Comparison of ENCODE assay signal across 10 cellular contexts in genomic region chr14:69093551-69094421, GRCh38. TPM values are rescaled to one million over a fixed set of nuclear protein-coding genes. Genes with fewer than 3 reads are reported as not detected.
DNase-seq lines count a peak whose midpoint lies in the region; ATAC-seq and TF ChIP-seq lines count a peak whose summit lies in the region.
"Had no signal": no experiment of that assay in that cellular context is flagged by ENCODE, and none has a peak within 500 bp of the region (broad histone marks: within the 10 kb centered on the region; RNA-seq: fewer than 3 reads in every experiment).

No MANE protein-coding gene starts in this region.

- no peak for DNase-seq in activated naive CD4-positive, alpha-beta T cell treated with anti-CD3 and anti-CD28 coated beads, Interleukin-2, amount 10 ng/mL, durations not matched to agents 7 days and 5 days
- DNase-seq in activated naive CD4-positive, alpha-beta T cell (lab: John Stamatoyannopoulos, UW), result no peak
- DNase-seq in amygdala (lab: John Stamatoyannopoulos, UW), result peak in 35 of 56 donors; percentile 2 to 74 (median 25)
- peak; percentile 66 for DNase-seq in iris pigment epithelial cell (ENCODE audit: low read depth)
- DNase-seq in thyroid gland, result no peak
- no peak for DNase-seq in lower leg skin (ENCODE audit: low spot score in 2 of 2)
- no peak for DNase-seq in T-helper 1 cell
- DNase-seq: DMS153 had no signal

- CTCF ChIA-PET in activated naive CD4-positive, alpha-beta T cell treated with anti-CD3 and anti-CD28 coated beads, Interleukin-2, amount 10 ng/mL, durations not matched to agents 7 days and 5 days (lab: Charles Lee), result interaction anchor here (0.7 to 7.0 kb wide), 5 partner anchors 8 to 231 kb away, joined by 3 to 36 read pairs (median 6); no protein-coding TSS in a partner anchor

- peaks cover 27% of the 10 kb centered on the region for H3K36me3 Mint-ChIP-seq in activated naive CD4-positive, alpha-beta T cell treated with anti-CD3 and anti-CD28 coated beads, Interleukin-2, amount 10 ng/mL, durations not matched to agents 7 days and 5 days

- no peaks in the 10 kb centered on the region for H3K9me3 Mint-ChIP-seq in activated naive CD4-positive, alpha-beta T cell treated with anti-CD3 and anti-CD28 coated beads, Interleukin-2, amount 10 ng/mL, durations not matched to agents 7 days and 5 days

- no peak for TF ChIP-seq CTCF in thyroid gland (IDR thresholded peaks at IDR 0.05)
- no peak for TF ChIP-seq CTCF in lower leg skin (IDR thresholded peaks at IDR 0.05)

- WGBS in thyroid gland, 2 donors, result 27 to 36% methylated on average over 1 of the region's 1 CpG
- 60 to 63% methylated on average over 1 of the region's 1 CpG for WGBS in lower leg skin, 2 donors

- no peak overlapping the region for H3K4me3 Mint-ChIP-seq in activated naive CD4-positive, alpha-beta T cell treated with anti-CD3 and anti-CD28 coated beads, Interleukin-2, amount 10 ng/mL, durations not matched to agents 7 days and 5 days

- peaks cover 24 to 39% of the 10 kb centered on the region in 2 donors for H3K4me1 ChIP-seq in thyroid gland

- peaks cover 9% of the 10 kb centered on the region for H3K4me1 Mint-ChIP-seq in activated naive CD4-positive, alpha-beta T cell treated with anti-CD3 and anti-CD28 coated beads, Interleukin-2, amount 10 ng/mL, durations not matched to agents 7 days and 5 days

- no peak overlapping the region for H3K4me3 ChIP-seq in thyroid gland (replicated peaks in 1 of 3)
- no peak overlapping the region for H3K4me3 ChIP-seq in lower leg skin (ENCODE audit: low read depth, poor library complexity, severe bottlenecking)
- H3K4me3 ChIP-seq: lung had no signal

- H3K27ac ChIP-seq in thyroid gland, result peak overlapping the region; percentile 21 to 70 (median 56)

- TF ChIP-seq POLR2A in thyroid gland (IDR thresholded peaks at IDR 0.05) (peak in 1 of 2 donors; percentile 2), lower leg skin (IDR thresholded peaks at IDR 0.05) (no peak)

- no peak for ATAC-seq in HG02884 (IDR thresholded peaks at IDR 0.05; ENCODE audit: unreplicated experiment)

- no peaks in the 10 kb centered on the region for H3K27me3 Mint-ChIP-seq in activated naive CD4-positive, alpha-beta T cell treated with anti-CD3 and anti-CD28 coated beads, Interleukin-2, amount 10 ng/mL, durations not matched to agents 7 days and 5 days

- H3K27ac Mint-ChIP-seq in activated naive CD4-positive, alpha-beta T cell treated with anti-CD3 and anti-CD28 coated beads, Interleukin-2, amount 10 ng/mL, durations not matched to agents 7 days and 5 days, result peak overlapping the region; percentile 11

- no peaks in the 10 kb centered on the region for H3K27me3 ChIP-seq in thyroid gland

- H3K36me3 ChIP-seq in thyroid gland, result no peaks in the 10 kb centered on the region

- H3K9me3 ChIP-seq in thyroid gland, result no peaks in the 10 kb centered on the region

- intact Hi-C loops in thyroid gland (cut with DNase I), result loop anchor here (5.0 kb wide), 1 partner anchor 181 kb away; no protein-coding TSS in a partner anchor
- intact Hi-C loops in lower leg skin (cut with DNase I; ENCODE audit: low total_unique reads), result loop anchor here (5.0 kb wide), 1 partner anchor 181 kb away; no protein-coding TSS in a partner anchor

RNA-seq across cellular contexts. Expression of gene DCAF5, which starts 59.1 kb away (rescaled TPM):
- total RNA-seq in thyroid gland (10 to 100 TPM; 36.0 to 53.6 (median 38.9) TPM), lower leg skin (10 to 100 TPM; 31.8 to 60.0 (median 38.5) TPM)

Comparison
In these comparisons a context has a peak if more than half of its experiments do, and no peak if none do; other contexts are left out.
1. DNase-seq: peak in amygdala (35 of 56) and iris pigment epithelial cell (single experiment); none in activated naive CD4-positive, alpha-beta T cell treated with anti-CD3 and anti-CD28 coated beads, Interleukin-2, amount 10 ng/mL, durations not matched to agents 7 days and 5 days (single experiment), activated naive CD4-positive, alpha-beta T cell (0 of 4), thyroid gland (0 of 2), lower leg skin (0 of 2) and T-helper 1 cell (0 of 5).